In the genomic region with DNA sequence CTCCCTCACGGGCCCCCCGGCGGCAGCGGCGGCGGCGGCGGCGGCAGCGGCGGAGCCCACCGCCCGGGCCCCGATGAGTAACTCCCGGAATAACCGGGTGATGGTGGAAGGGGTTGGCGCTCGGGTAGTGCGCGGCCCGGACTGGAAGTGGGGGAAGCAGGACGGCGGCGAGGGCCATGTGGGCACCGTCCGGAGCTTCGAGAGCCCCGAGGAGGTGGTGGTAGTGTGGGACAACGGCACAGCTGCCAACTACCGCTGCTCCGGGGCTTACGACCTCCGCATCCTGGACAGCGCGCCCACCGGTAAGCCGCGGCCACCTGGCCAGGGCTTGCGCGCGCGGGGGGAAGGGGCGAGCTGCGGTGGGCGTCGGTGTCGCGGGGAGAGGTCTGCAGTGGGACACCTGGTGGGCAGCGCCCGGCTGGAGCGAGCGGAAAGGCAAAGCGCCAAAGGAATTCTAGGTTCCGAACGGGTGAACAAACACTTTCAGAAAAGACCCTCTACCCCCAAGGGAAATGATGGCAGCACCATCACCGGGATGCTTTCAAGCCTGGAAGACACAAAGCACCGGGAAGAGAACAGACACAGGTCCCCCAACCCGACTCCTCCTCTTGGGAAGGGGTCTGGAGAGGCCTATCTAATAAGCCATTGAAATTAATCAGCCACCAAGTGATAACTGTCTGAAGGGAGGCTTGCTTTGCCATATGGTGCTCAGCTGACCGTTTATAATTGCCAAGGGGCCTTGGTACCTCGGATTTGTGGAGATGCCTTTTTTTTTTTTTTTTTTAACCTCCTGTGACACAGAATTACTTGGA, we compare ENCODE assay signal across 1 cellular context.
A peak's percentile ranks its signal among the peaks of the same experiment; 100 is the strongest.
TF ChIP-seq lines count a peak whose summit lies in the region.

No MANE protein-coding gene starts in this region.

TF ChIP-seq in K562, 482 proteins besides CTCF, POLR2A, EP300 and RAD21 (continued from another document and continues in another):
- TF ChIP-seq TFAP4 (CRISPR knock-in tag; IDR thresholded peaks at IDR 0.05; ENCODE audit: borderline replicate concordance) (peak; percentile 17; the same call in 1 of the 2 replicates), GATAD2B (IDR thresholded peaks at IDR 0.05; ENCODE audit: borderline replicate concordance) (peak; percentile 4; the same call in 1 of the 2 replicates), ZC3H8 (IDR thresholded peaks at IDR 0.05) (no peak), HSF4 (CRISPR knock-in tag; IDR thresholded peaks at IDR 0.05; ENCODE audit: borderline replicate concordance) (no peak), KHSRP (IDR thresholded peaks at IDR 0.05) (no peak), HNRNPL (IDR thresholded peaks at IDR 0.05; ENCODE audit: low read depth, low read length) (peak; percentile 38; the same call in 1 of the 2 replicates), ZNF785 (CRISPR knock-in tag; IDR thresholded peaks at IDR 0.05) (no peak), ZNF583 (CRISPR knock-in tag; IDR thresholded peaks at IDR 0.05) (no peak), ZNF778 (CRISPR knock-in tag; IDR thresholded peaks at IDR 0.05) (no peak), ESRRB (CRISPR knock-in tag; IDR thresholded peaks at IDR 0.05; ENCODE audit: borderline replicate concordance) (no peak), CHD1 (IDR thresholded peaks at IDR 0.05; ENCODE audit: low read length) (peak; percentile 67), SLC30A9 (CRISPR knock-in tag; IDR thresholded peaks at IDR 0.05) (no peak), POLR2G (IDR thresholded peaks at IDR 0.05; ENCODE audit: low read depth, low read length) (peak; percentile 25), NR2C1 (IDR thresholded peaks at IDR 0.05) (no peak), NR2C1 (tag; IDR thresholded peaks at IDR 0.05) (no peak), ZBTB7A (IDR thresholded peaks at IDR 0.05; ENCODE audit: borderline replicate concordance, control insufficient read depth, low read depth, low read length) (peak; percentile 55; the same call in 1 of the 2 replicates), DDX20 (tag; IDR thresholded peaks at IDR 0.05; ENCODE audit: low read depth) (no peak), IFI16 (CRISPR knock-in tag; IDR thresholded peaks at IDR 0.05) (no peak), HNRNPUL1 (IDR thresholded peaks at IDR 0.05; ENCODE audit: low read length) (no peak), ATF7 (IDR thresholded peaks at IDR 0.05) (no peak), NR3C1 (CRISPR knock-in tag; IDR thresholded peaks at IDR 0.05) (0 out of 2 replicates have a peak, but pooled peaks have one; percentile 50), ELF2 (CRISPR knock-in tag; IDR thresholded peaks at IDR 0.05) (no peak), TCFL5 (CRISPR knock-in tag; conservative IDR thresholded peaks at IDR 0.05) (no peak), ZSCAN29 (IDR thresholded peaks at IDR 0.05) (no peak), KDM5B (IDR thresholded peaks at IDR 0.05; ENCODE audit: insufficient replicate concordance, low read depth, low read length) (peak; percentile 19), ZFP91 (CRISPR knock-in tag; IDR thresholded peaks at IDR 0.05) (no peak), SOX6 (IDR thresholded peaks at IDR 0.05) (no peak), ZNF224 (CRISPR knock-in tag; IDR thresholded peaks at IDR 0.05) (no peak), FOXP1 (CRISPR knock-in tag; IDR thresholded peaks at IDR 0.05) (no peak), ADNP (tag; IDR thresholded peaks at IDR 0.05) (no peak)
- TF ChIP-seq, protein P1, sequence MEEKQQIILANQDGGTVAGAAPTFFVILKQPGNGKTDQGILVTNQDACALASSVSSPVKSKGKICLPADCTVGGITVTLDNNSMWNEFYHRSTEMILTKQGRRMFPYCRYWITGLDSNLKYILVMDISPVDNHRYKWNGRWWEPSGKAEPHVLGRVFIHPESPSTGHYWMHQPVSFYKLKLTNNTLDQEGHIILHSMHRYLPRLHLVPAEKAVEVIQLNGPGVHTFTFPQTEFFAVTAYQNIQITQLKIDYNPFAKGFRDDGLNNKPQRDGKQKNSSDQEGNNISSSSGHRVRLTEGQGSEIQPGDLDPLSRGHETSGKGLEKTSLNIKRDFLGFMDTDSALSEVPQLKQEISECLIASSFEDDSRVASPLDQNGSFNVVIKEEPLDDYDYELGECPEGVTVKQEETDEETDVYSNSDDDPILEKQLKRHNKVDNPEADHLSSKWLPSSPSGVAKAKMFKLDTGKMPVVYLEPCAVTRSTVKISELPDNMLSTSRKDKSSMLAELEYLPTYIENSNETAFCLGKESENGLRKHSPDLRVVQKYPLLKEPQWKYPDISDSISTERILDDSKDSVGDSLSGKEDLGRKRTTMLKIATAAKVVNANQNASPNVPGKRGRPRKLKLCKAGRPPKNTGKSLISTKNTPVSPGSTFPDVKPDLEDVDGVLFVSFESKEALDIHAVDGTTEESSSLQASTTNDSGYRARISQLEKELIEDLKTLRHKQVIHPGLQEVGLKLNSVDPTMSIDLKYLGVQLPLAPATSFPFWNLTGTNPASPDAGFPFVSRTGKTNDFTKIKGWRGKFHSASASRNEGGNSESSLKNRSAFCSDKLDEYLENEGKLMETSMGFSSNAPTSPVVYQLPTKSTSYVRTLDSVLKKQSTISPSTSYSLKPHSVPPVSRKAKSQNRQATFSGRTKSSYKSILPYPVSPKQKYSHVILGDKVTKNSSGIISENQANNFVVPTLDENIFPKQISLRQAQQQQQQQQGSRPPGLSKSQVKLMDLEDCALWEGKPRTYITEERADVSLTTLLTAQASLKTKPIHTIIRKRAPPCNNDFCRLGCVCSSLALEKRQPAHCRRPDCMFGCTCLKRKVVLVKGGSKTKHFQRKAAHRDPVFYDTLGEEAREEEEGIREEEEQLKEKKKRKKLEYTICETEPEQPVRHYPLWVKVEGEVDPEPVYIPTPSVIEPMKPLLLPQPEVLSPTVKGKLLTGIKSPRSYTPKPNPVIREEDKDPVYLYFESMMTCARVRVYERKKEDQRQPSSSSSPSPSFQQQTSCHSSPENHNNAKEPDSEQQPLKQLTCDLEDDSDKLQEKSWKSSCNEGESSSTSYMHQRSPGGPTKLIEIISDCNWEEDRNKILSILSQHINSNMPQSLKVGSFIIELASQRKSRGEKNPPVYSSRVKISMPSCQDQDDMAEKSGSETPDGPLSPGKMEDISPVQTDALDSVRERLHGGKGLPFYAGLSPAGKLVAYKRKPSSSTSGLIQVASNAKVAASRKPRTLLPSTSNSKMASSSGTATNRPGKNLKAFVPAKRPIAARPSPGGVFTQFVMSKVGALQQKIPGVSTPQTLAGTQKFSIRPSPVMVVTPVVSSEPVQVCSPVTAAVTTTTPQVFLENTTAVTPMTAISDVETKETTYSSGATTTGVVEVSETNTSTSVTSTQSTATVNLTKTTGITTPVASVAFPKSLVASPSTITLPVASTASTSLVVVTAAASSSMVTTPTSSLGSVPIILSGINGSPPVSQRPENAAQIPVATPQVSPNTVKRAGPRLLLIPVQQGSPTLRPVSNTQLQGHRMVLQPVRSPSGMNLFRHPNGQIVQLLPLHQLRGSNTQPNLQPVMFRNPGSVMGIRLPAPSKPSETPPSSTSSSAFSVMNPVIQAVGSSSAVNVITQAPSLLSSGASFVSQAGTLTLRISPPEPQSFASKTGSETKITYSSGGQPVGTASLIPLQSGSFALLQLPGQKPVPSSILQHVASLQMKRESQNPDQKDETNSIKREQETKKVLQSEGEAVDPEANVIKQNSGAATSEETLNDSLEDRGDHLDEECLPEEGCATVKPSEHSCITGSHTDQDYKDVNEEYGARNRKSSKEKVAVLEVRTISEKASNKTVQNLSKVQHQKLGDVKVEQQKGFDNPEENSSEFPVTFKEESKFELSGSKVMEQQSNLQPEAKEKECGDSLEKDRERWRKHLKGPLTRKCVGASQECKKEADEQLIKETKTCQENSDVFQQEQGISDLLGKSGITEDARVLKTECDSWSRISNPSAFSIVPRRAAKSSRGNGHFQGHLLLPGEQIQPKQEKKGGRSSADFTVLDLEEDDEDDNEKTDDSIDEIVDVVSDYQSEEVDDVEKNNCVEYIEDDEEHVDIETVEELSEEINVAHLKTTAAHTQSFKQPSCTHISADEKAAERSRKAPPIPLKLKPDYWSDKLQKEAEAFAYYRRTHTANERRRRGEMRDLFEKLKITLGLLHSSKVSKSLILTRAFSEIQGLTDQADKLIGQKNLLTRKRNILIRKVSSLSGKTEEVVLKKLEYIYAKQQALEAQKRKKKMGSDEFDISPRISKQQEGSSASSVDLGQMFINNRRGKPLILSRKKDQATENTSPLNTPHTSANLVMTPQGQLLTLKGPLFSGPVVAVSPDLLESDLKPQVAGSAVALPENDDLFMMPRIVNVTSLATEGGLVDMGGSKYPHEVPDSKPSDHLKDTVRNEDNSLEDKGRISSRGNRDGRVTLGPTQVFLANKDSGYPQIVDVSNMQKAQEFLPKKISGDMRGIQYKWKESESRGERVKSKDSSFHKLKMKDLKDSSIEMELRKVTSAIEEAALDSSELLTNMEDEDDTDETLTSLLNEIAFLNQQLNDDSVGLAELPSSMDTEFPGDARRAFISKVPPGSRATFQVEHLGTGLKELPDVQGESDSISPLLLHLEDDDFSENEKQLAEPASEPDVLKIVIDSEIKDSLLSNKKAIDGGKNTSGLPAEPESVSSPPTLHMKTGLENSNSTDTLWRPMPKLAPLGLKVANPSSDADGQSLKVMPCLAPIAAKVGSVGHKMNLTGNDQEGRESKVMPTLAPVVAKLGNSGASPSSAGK (IDR thresholded peaks at IDR 0.05) = peak; percentile 24; the same call in 1 of the 2 replicates
- TF ChIP-seq, protein P2, sequence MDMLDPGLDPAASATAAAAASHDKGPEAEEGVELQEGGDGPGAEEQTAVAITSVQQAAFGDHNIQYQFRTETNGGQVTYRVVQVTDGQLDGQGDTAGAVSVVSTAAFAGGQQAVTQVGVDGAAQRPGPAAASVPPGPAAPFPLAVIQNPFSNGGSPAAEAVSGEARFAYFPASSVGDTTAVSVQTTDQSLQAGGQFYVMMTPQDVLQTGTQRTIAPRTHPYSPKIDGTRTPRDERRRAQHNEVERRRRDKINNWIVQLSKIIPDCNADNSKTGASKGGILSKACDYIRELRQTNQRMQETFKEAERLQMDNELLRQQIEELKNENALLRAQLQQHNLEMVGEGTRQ (CRISPR knock-in tag; IDR thresholded peaks at IDR 0.05) = no peak
- TF ChIP-seq, protein P3, sequence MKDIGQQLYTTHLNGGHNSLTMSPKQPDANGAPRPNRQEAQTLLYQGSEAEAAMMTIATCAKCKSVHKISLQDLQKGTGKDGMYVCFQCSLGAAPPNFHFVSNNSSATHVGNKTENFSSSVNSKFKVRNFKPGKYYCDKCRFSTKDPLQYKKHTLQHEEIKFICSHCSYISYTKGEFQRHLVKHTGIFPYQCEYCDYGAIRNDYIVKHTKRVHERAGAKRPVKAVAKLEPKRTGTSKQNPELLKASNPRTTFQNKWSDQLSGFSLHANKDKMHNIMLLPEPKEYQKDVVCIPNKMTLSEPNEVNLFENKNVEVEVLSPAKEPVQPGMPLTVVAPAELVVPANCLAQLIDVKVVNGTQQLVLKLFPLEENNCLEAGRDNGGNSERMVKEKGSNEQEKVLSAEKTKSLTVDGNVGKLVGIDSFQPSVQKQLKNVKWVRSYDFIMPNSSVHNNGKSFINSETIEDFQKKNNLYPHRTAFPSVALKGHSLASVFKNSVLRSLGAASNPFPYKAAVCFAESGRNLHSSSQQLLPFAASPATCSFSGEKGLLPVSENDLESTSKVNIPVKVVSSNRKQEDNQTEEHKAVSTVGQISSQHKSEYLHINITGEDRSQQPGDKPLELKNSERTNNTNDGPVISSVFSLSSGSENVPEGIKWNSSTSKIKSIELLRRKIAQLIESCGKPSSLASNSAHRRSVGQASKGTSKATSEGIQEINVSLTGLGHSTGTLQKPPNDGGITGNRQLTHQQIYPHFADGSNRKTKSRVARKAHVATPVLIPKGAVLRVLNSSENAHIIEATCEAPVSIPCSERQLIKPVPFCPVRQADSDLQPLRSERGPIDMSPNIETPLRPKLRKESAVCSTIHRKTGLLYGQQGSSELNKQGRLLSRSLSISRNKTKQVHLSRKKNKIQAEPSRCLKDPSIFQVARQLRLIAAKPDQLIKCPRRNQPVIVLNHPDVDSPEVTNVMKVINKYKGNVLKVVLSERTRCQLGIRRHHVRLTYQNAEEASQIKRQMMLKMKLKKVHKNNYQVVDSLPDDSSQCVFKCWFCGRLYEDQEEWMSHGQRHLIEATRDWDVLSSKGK (CRISPR knock-in tag; IDR thresholded peaks at IDR 0.05) = no peak
- TF ChIP-seq, protein P4, sequence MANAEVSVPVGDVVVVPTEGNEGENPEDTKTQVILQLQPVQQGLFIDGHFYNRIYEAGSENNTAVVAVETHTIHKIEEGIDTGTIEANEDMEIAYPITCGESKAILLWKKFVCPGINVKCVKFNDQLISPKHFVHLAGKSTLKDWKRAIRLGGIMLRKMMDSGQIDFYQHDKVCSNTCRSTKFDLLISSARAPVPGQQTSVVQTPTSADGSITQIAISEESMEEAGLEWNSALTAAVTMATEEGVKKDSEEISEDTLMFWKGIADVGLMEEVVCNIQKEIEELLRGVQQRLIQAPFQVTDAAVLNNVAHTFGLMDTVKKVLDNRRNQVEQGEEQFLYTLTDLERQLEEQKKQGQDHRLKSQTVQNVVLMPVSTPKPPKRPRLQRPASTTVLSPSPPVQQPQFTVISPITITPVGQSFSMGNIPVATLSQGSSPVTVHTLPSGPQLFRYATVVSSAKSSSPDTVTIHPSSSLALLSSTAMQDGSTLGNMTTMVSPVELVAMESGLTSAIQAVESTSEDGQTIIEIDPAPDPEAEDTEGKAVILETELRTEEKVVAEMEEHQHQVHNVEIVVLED (CRISPR knock-in tag; IDR thresholded peaks at IDR 0.05) = no peak
